ENCODE assay signal across 20 cellular contexts in genomic region chr19:35470128-35470527, GRCh38. TPM values are rescaled to one million over a fixed set of nuclear protein-coding genes. Genes with fewer than 3 reads are reported as not detected.
DNase-seq lines count a peak whose midpoint lies in the region; ATAC-seq, FAIRE-seq and TF ChIP-seq lines count a peak whose summit lies in the region.
"Had no signal": no experiment of that assay in that cellular context is flagged by ENCODE, and none has a peak within 500 bp of the region (broad histone marks: within the 10 kb centered on the region; RNA-seq: fewer than 3 reads in every experiment).

No MANE protein-coding gene starts in this region.

- H3K9me3 Mint-ChIP-seq in effector memory CD8-positive, alpha-beta T cell, result no peaks in the 10 kb centered on the region
- no peaks in the 10 kb centered on the region for H3K9me3 Mint-ChIP-seq in activated CD8-positive, alpha-beta T cell treated with anti-CD3 and anti-CD28 coated beads, Interleukin-2, amount 10 ng/mL, durations not matched to agents 7 days and 5 days (ENCODE audit: insufficient read depth)
- H3K9me3 Mint-ChIP-seq: CD14-positive monocyte; CD8-positive, alpha-beta T cell had no signal

- no peak overlapping the region for H3K4me3 Mint-ChIP-seq in effector memory CD8-positive, alpha-beta T cell
- no peak overlapping the region for H3K4me3 Mint-ChIP-seq in activated CD8-positive, alpha-beta T cell treated with anti-CD3 and anti-CD28 coated beads, Interleukin-2, amount 10 ng/mL, durations not matched to agents 7 days and 5 days
- H3K4me3 Mint-ChIP-seq: CD8-positive, alpha-beta T cell had no signal

- CTCF ChIA-PET in A549 (lab: Yijun Ruan, JAX) (interaction anchor here (0.6 to 17.2 kb wide), 16 partner anchors 9 to 668 kb away, joined by 3 to 368 read pairs (median 6); partner anchors contain the start of genes FFAR1, FFAR3 and USF2), GM12878 (lab: Yijun Ruan, JAX) (interaction anchor here (1.0 to 7.2 kb wide), 20 partner anchors 11 to 328 kb away, joined by 3 to 168 read pairs (median 8); partner anchors contain the start of genes FFAR1 and USF2)
- CTCF ChIA-PET in activated CD8-positive, alpha-beta T cell treated with anti-CD3 and anti-CD28 coated beads, Interleukin-2, amount 10 ng/mL, durations not matched to agents 7 days and 5 days (lab: Charles Lee), result interaction anchor here (0.8 to 4.0 kb wide), 7 partner anchors 12 to 117 kb away, joined by 3 to 73 read pairs (median 6); partner anchors contain the start of gene FFAR3

- no peaks in the 10 kb centered on the region for H4K20me1 ChIP-seq in BLaER1 treated with 17β-estradiol and CSF1 and Interleukin-3, amounts not matched to agents 10 nM and 100 nM
- H4K20me1 ChIP-seq in GM12878 (ENCODE audit: control insufficient read depth, insufficient read depth), result no peaks in the 10 kb centered on the region

- 65% methylated on average over 7 of the region's 7 CpGs for WGBS in A549 (ENCODE audit: missing lambda C conversion rate)
- WGBS in GM12878 (ENCODE audit: insufficient coverage, insufficient replicate concordance, low lambda C conversion rate, missing lambda C conversion rate), result 58% methylated on average over 7 of the region's 7 CpGs

- no peaks in the 10 kb centered on the region for H3K27me3 ChIP-seq in BLaER1 treated with 17β-estradiol and CSF1 and Interleukin-3, amounts not matched to agents 10 nM and 100 nM
- no peaks in the 10 kb centered on the region for H3K27me3 ChIP-seq in GM12878 (replicated peaks in 1 of 2; ENCODE audit: control insufficient read depth in 2 of 2, insufficient read depth in 2 of 2, low read length in 1 of 2)
- H3K27me3 ChIP-seq: BE2C had no signal

- H3K27ac ChIP-seq in A549 (no peak overlapping the region), GM12878 (ENCODE audit: control insufficient read depth, insufficient read depth) (no peak overlapping the region)
- peak overlapping the region in 4 of 11 experiments; percentile 29 to 66 (median 49); a peak in 8 of 22 replicates for H3K27ac ChIP-seq in BLaER1 treated with 17β-estradiol and CSF1 and Interleukin-3, amounts not matched to agents 10 nM and 100 nM
- H3K27ac ChIP-seq: KMS-11 had no signal

- H3K9me3 ChIP-seq in A549 (no peaks in the 10 kb centered on the region), GM12878 (replicated peaks; ENCODE audit: control insufficient read depth, insufficient read depth, low read length) (no peaks in the 10 kb centered on the region)
- H3K9me3 ChIP-seq in BLaER1 treated with 17β-estradiol and CSF1 and Interleukin-3, amounts not matched to agents 10 nM and 100 nM (replicated peaks in 1 of 11), result no peaks in the 10 kb centered on the region
- H3K9me3 ChIP-seq: BE2C had no signal

- peaks cover 7 to 9% of the 10 kb centered on the region in 2 donors for H3K4me1 Mint-ChIP-seq in effector memory CD8-positive, alpha-beta T cell (ENCODE audit: low read depth in 2 of 2)
- H3K4me1 Mint-ChIP-seq in activated CD8-positive, alpha-beta T cell treated with anti-CD3 and anti-CD28 coated beads, Interleukin-2, amount 10 ng/mL, durations not matched to agents 7 days and 5 days (ENCODE audit: low read depth), result peaks cover 5% of the 10 kb centered on the region

- in situ Hi-C loops in GM12878 (cut with MboI), result no loop called here

- ATAC-seq in A549 (no peak), GM12878 (no peak), GM21786 (IDR thresholded peaks at IDR 0.05; ENCODE audit: unreplicated experiment) (no peak)
- ATAC-seq in effector memory CD8-positive, alpha-beta T cell (replicated peaks), result no peak
- no peak for ATAC-seq in activated CD8-positive, alpha-beta T cell treated with anti-CD3 and anti-CD28 coated beads, Interleukin-2, amount 10 ng/mL, durations not matched to agents 7 days and 5 days
- ATAC-seq: CD8-positive, alpha-beta T cell had no signal

- FAIRE-seq in A549 (lab: Jason Lieb, UNC) (peak; percentile 90), GM18507 (lab: Jason Lieb, UNC) (peak; percentile 70), GM12878 (lab: Jason Lieb, UNC) (no peak)
- FAIRE-seq: H54 had no signal

- no peaks in the 10 kb centered on the region for H3K36me3 Mint-ChIP-seq in effector memory CD8-positive, alpha-beta T cell (ENCODE audit: insufficient read depth)
- H3K36me3 Mint-ChIP-seq in activated CD8-positive, alpha-beta T cell treated with anti-CD3 and anti-CD28 coated beads, Interleukin-2, amount 10 ng/mL, durations not matched to agents 7 days and 5 days (ENCODE audit: low read depth), result no peaks in the 10 kb centered on the region
- H3K36me3 Mint-ChIP-seq: CD8-positive, alpha-beta T cell had no signal

- no peak overlapping the region for H2AFZ ChIP-seq in GM12878 (ENCODE audit: control insufficient read depth, low read depth, low read length)

- H3K79me2 ChIP-seq in GM12878 (ENCODE audit: control insufficient read depth, insufficient read depth, low read length), result no peaks in the 10 kb centered on the region

- DNase-seq in A549 (ENCODE audit: low read depth in 1 of 2, low spot score in 1 of 2), result no peak
- no peak for DNase-seq in GM18507 (ENCODE audit: extremely low spot score, insufficient read length, low read depth)
- DNase-seq in GM12878 (ENCODE audit: low read depth, low spot score), result no peak
- no peak for DNase-seq in NCI-H187 treated with DMSO at 0.1 percent for 48 hours (lab: John Stamatoyannopoulos, UW)
- no peak for DNase-seq in effector memory CD8-positive, alpha-beta T cell
- no peak for DNase-seq in activated CD8-positive, alpha-beta T cell treated with anti-CD3 and anti-CD28 coated beads, Interleukin-2, amount 10 ng/mL, durations not matched to agents 7 days and 5 days
- DNase-seq: ACHN; BE2C; Calu3; CD8-positive, alpha-beta T cell; DMS79 treated with DMSO at 0.1 percent for 48 hours; GF-D8; HCEC 1CT had no signal

- intact Hi-C loops in GM12878 (cut with micrococcal nuclease; ENCODE audit: unreplicated experiment), result no loop called here

- POLR2A ChIA-PET in A549 (lab: Yijun Ruan, JAX), result no interaction called here
- POLR2A ChIA-PET in GM12878 (lab: Charles Lee), result interaction anchor here (1.0 to 5.9 kb wide), 6 partner anchors 16 to 120 kb away, joined by 4 to 35 read pairs (median 5); no protein-coding TSS in a partner anchor
- POLR2A ChIA-PET in activated CD8-positive, alpha-beta T cell treated with anti-CD3 and anti-CD28 coated beads, Interleukin-2, amount 10 ng/mL, durations not matched to agents 7 days and 5 days (lab: Charles Lee), result no interaction called here

- peak overlapping the region in 4 of 11 experiments; percentile 12 to 21 (median 14); a peak in 2 of 22 replicates for H3K9ac ChIP-seq in BLaER1 treated with 17β-estradiol and CSF1 and Interleukin-3, amounts not matched to agents 10 nM and 100 nM
- no peak overlapping the region for H3K9ac ChIP-seq in GM12878 (ENCODE audit: control insufficient read depth, insufficient read depth, low read length)
- H3K9ac ChIP-seq: KMS-11 had no signal

- H3K4me1 ChIP-seq in A549 (no peaks in the 10 kb centered on the region), GM12878 (ENCODE audit: control insufficient read depth, insufficient read depth, low read length) (peaks cover 5% of the 10 kb centered on the region)
- peaks cover 42 to 56% (median 47%) of the 10 kb centered on the region in 10 experiments for H3K4me1 ChIP-seq in BLaER1 treated with 17β-estradiol and CSF1 and Interleukin-3, amounts not matched to agents 10 nM and 100 nM

- BruUV-seq in GM12878 (replicated peaks; lab: Mats Ljungman, UMichigan), result no TSS peak

- H3K27me3 Mint-ChIP-seq in effector memory CD8-positive, alpha-beta T cell, result peaks cover 0 to 10% of the 10 kb centered on the region in 2 donors
- peaks cover 11% of the 10 kb centered on the region for H3K27me3 Mint-ChIP-seq in activated CD8-positive, alpha-beta T cell treated with anti-CD3 and anti-CD28 coated beads, Interleukin-2, amount 10 ng/mL, durations not matched to agents 7 days and 5 days (ENCODE audit: low read depth)

- no peak overlapping the region for H3K27ac Mint-ChIP-seq in effector memory CD8-positive, alpha-beta T cell
- no peak overlapping the region for H3K27ac Mint-ChIP-seq in activated CD8-positive, alpha-beta T cell treated with anti-CD3 and anti-CD28 coated beads, Interleukin-2, amount 10 ng/mL, durations not matched to agents 7 days and 5 days
- H3K27ac Mint-ChIP-seq: CD14-positive monocyte; CD8-positive, alpha-beta T cell had no signal

- RAD21 ChIA-PET in GM12878 (lab: Charles Lee; ENCODE audit: unreplicated experiment), result interaction anchor here (0.8 to 8.3 kb wide), 17 partner anchors 10 to 137 kb away, joined by 3 to 143 read pairs (median 4); partner anchors contain the start of genes FFAR1 and FFAR3

- H3K4me2 ChIP-seq in A549 (no peak overlapping the region), GM12878 (ENCODE audit: control insufficient read depth, insufficient read depth) (no peak overlapping the region)
- H3K4me2 ChIP-seq in BLaER1 treated with 17β-estradiol and CSF1 and Interleukin-3, amounts not matched to agents 10 nM and 100 nM, result peak overlapping the region; percentile 6 to 62 (median 37); a peak in 20 of 22 replicates
- H3K4me2 ChIP-seq: KMS-11 had no signal

- TF ChIP-seq CTCF in A549 (IDR thresholded peaks at IDR 0.05), result no peak
- TF ChIP-seq CTCF in GM12878 (IDR thresholded peaks at IDR 0.05 in 2 of 3, conservative IDR thresholded peaks at IDR 0.05 in 1 of 3; ENCODE audit: control insufficient read depth in 2 of 3, extremely low read depth in 1 of 3, insufficient read depth in 1 of 3, low read depth in 3 of 3, low read length in 3 of 3), result no peak

- H3K4me3 ChIP-seq in A549 (no peak overlapping the region), GM12878 (no peak overlapping the region)
- no peak overlapping the region for H3K4me3 ChIP-seq in BLaER1 treated with 17β-estradiol and CSF1 and Interleukin-3, amounts not matched to agents 10 nM and 100 nM

- TF ChIP-seq EP300 in A549 (IDR thresholded peaks at IDR 0.05) (no peak), GM12878 (IDR thresholded peaks at IDR 0.05; ENCODE audit: borderline replicate concordance in 1 of 2, control insufficient read depth in 1 of 2, low read depth in 2 of 2, low read length in 2 of 2) (no peak)

- H3K36me3 ChIP-seq in BLaER1 treated with 17β-estradiol and CSF1 and Interleukin-3, amounts not matched to agents 10 nM and 100 nM, result no peaks in the 10 kb centered on the region
- H3K36me3 ChIP-seq in GM12878 (ENCODE audit: control insufficient read depth in 2 of 2, insufficient read depth in 2 of 2, low read length in 1 of 2), result no peaks in the 10 kb centered on the region
- H3K36me3 ChIP-seq: BE2C had no signal

- TF ChIP-seq POLR2A in A549 (IDR thresholded peaks at IDR 0.05; ENCODE audit: low read length) (no peak), GM12878 (IDR thresholded peaks at IDR 0.05; ENCODE audit: low read depth, low read length) (no peak)

- TF ChIP-seq RAD21 in A549 (conservative IDR thresholded peaks at IDR 0.05 in 1 of 2, IDR thresholded peaks at IDR 0.05 in 1 of 2), result no peak
- no peak for TF ChIP-seq RAD21 in GM12878 (IDR thresholded peaks at IDR 0.05; ENCODE audit: insufficient read depth, low read depth, low read length)

- SMC1A ChIA-PET in GM12878 (lab: Charles Lee; ENCODE audit: uncharacterized antibody, unreplicated experiment), result interaction anchor here (1.0 to 6.8 kb wide), 17 partner anchors 8 to 136 kb away, joined by 3 to 134 read pairs (median 9); partner anchors contain the start of gene FFAR3

RNA-seq across cellular contexts. Expression of gene KRTDAP, which starts 20.1 kb away (rescaled TPM):
- polyA plus RNA-seq in A549 (2011; rRNA removed) (not detected in 2 replicates), A549 (2017; fragmentation: RNase III; extraction: RNeasy Plus Mini Kit Qiagen cat#74134 plus additional on column Dnase treatment) (not detected in 3 replicates), GM12878 (2011; rRNA removed) (0.23 TPM in 1 of 2 replicates, not detected in the other), GM12878 (2014; fragmentation: Illumina TruSeq; extraction: Trizol) (not detected in 2 replicates), GM12878 (2014; fragmentation: Nextera tagmentation; extraction: Ambion mirVana) (not detected), GM12878 (2014; rRNA removed) (not detected in 2 replicates), GM12878 (2016; fragmentation: Nextera tagmentation; extraction: Ambion mirVana) (not detected)
- not detected in 2 replicates for polyA plus RNA-seq in A549 (2012; cell fraction: cytosol; rRNA removed)
- not detected in 2 replicates for polyA plus RNA-seq in A549 (2012; cell fraction: nucleus; rRNA removed)
- not detected in 2 replicates for polyA minus RNA-seq in A549 (2011; rRNA and poly(A)+ RNA removed)
- total RNA-seq in GM12878 (2013; cell fraction: nucleolus; rRNA removed), result not detected in 2 replicates
- total RNA-seq in GM12878 (2014; rRNA removed) (not detected in 2 replicates), GM12878 (2014; rRNA removed; fragmentation: Illumina TruSeq; extraction: Trizol) (not detected in 2 replicates), GM12878 (2021) (not detected in 2 replicates)
- polyA plus RNA-seq in GM12878 (2011; ENCODE audit: low read depth), result not detected
- polyA plus RNA-seq in GM12878 (2011; cell fraction: cytosol; rRNA removed), result not detected in 2 replicates
- polyA plus RNA-seq in GM12878 (2011; cell fraction: nucleus; rRNA removed), result 0.34 TPM in 1 of 2 replicates, not detected in the other
- polyA plus RNA-seq in GM12878 (2012), result not detected in 2 replicates
- not detected in 2 replicates for polyA minus RNA-seq in GM12878 (2011; rRNA and poly(A)+ RNA removed)
- polyA minus RNA-seq in GM12878 (2011; cell fraction: cytosol; rRNA and poly(A)+ RNA removed), result not detected in 2 replicates
- not detected in 2 replicates for polyA minus RNA-seq in GM12878 (2011; cell fraction: nucleus; rRNA and poly(A)+ RNA removed)
- not detected for total RNA-seq in activated CD8-positive, alpha-beta T cell treated with anti-CD3 and anti-CD28 coated beads, Interleukin-2, amount 10 ng/mL, durations not matched to agents 7 days and 5 days
- total RNA-seq: A172; Calu3; CD8-positive, alpha-beta T cell; LHCN-M2 had no signal
- polyA plus RNA-seq: CD14-positive monocyte had no signal

RNA-seq across cellular contexts. Expression of gene FFAR2, which starts 22.1 kb away (rescaled TPM):
- polyA plus RNA-seq in A549 (2011; rRNA removed) (0.24 and 0.30 TPM in 2 replicates), A549 (2017; fragmentation: RNase III; extraction: RNeasy Plus Mini Kit Qiagen cat#74134 plus additional on column Dnase treatment) (not detected in 3 replicates), GM12878 (2011; rRNA removed) (0.05 and 0.06 TPM in 2 replicates), GM12878 (2014; fragmentation: Illumina TruSeq; extraction: Trizol) (2.5 and 4.0 TPM in 2 replicates), GM12878 (2014; fragmentation: Nextera tagmentation; extraction: Ambion mirVana) (1 to 10 TPM; 1.8 to 3.1 TPM), GM12878 (2014; rRNA removed) (2.8 and 3.1 TPM in 2 replicates), GM12878 (2016; fragmentation: Nextera tagmentation; extraction: Ambion mirVana) (1 to 10 TPM in 1 of 2 experiments, under 1 TPM in 1; 0.53 to 1.1 TPM)
- polyA plus RNA-seq in A549 (2012; cell fraction: cytosol; rRNA removed), result not detected in 2 replicates
- not detected in 2 replicates for polyA plus RNA-seq in A549 (2012; cell fraction: nucleus; rRNA removed)
- polyA minus RNA-seq in A549 (2011; rRNA and poly(A)+ RNA removed), result 0.12 TPM in 1 of 2 replicates, not detected in the other
- 1.3 and 1.4 TPM in 2 replicates for total RNA-seq in GM12878 (2013; cell fraction: nucleolus; rRNA removed)
- total RNA-seq in GM12878 (2014; rRNA removed) (2.8 and 2.9 TPM in 2 replicates), GM12878 (2014; rRNA removed; fragmentation: Illumina TruSeq; extraction: Trizol) (1.9 and 2.5 TPM in 2 replicates), GM12878 (2021) (2.3 and 2.8 TPM in 2 replicates)
- polyA plus RNA-seq in GM12878 (2011; ENCODE audit: low read depth), result 2.5 TPM
- 0.03 and 0.08 TPM in 2 replicates for polyA plus RNA-seq in GM12878 (2011; cell fraction: cytosol; rRNA removed)
- not detected in 2 replicates for polyA plus RNA-seq in GM12878 (2011; cell fraction: nucleus; rRNA removed)
- 2.0 and 3.2 TPM in 2 replicates for polyA plus RNA-seq in GM12878 (2012)
- polyA minus RNA-seq in GM12878 (2011; rRNA and poly(A)+ RNA removed), result 0.10 TPM in 1 of 2 replicates, not detected in the other
- polyA minus RNA-seq in GM12878 (2011; cell fraction: cytosol; rRNA and poly(A)+ RNA removed), result not detected in 2 replicates
- polyA minus RNA-seq in GM12878 (2011; cell fraction: nucleus; rRNA and poly(A)+ RNA removed), result 0.19 TPM in 1 of 2 replicates, not detected in the other
- total RNA-seq in activated CD8-positive, alpha-beta T cell treated with anti-CD3 and anti-CD28 coated beads, Interleukin-2, amount 10 ng/mL, durations not matched to agents 7 days and 5 days, result not detected
- total RNA-seq: A172, Calu3, LHCN-M2 had no signal

RNA-seq across cellular contexts. Expression of gene DMKN, which starts 43.3 kb away (rescaled TPM):
- 18.0 and 21.5 TPM in 2 replicates for polyA plus RNA-seq in A549 (2011; rRNA removed)
- 5.7 and 7.9 TPM in 2 replicates for polyA plus RNA-seq in A549 (2012; cell fraction: cytosol; rRNA removed)
- polyA plus RNA-seq in A549 (2012; cell fraction: nucleus; rRNA removed), result 5.5 and 8.3 TPM in 2 replicates
- 37.0 to 41.6 TPM (median 40.6 TPM) in 3 replicates for polyA plus RNA-seq in A549 (2017; fragmentation: RNase III; extraction: RNeasy Plus Mini Kit Qiagen cat#74134 plus additional on column Dnase treatment)
- polyA minus RNA-seq in A549 (2011; rRNA and poly(A)+ RNA removed), result 8.1 and 12.2 TPM in 2 replicates
- total RNA-seq in GM12878 (2013; cell fraction: nucleolus; rRNA removed), result 230 and 233 TPM in 2 replicates
- total RNA-seq in GM12878 (2014; rRNA removed), result 59.5 and 68.0 TPM in 2 replicates
- total RNA-seq in GM12878 (2014; rRNA removed; fragmentation: Illumina TruSeq; extraction: Trizol), result 52.6 and 61.3 TPM in 2 replicates
- 57.8 and 64.9 TPM in 2 replicates for total RNA-seq in GM12878 (2021)
- 52.3 TPM for polyA plus RNA-seq in GM12878 (2011; ENCODE audit: low read depth)
- polyA plus RNA-seq in GM12878 (2011; rRNA removed), result 60.7 and 72.5 TPM in 2 replicates
- 78.7 and 92.1 TPM in 2 replicates for polyA plus RNA-seq in GM12878 (2011; cell fraction: cytosol; rRNA removed)
- 118 and 167 TPM in 2 replicates for polyA plus RNA-seq in GM12878 (2011; cell fraction: nucleus; rRNA removed)
- 23.7 and 29.9 TPM in 2 replicates for polyA plus RNA-seq in GM12878 (2012)
- polyA plus RNA-seq in GM12878 (2014; fragmentation: Illumina TruSeq; extraction: Trizol), result 90.7 and 102 TPM in 2 replicates
- 10 to 100 TPM; 36.4 to 43.3 TPM for polyA plus RNA-seq in GM12878 (2014; fragmentation: Nextera tagmentation; extraction: Ambion mirVana)
- 87.8 and 114 TPM in 2 replicates for polyA plus RNA-seq in GM12878 (2014; rRNA removed)
- 10 to 100 TPM; 57.8 to 65.9 TPM for polyA plus RNA-seq in GM12878 (2016; fragmentation: Nextera tagmentation; extraction: Ambion mirVana)
- 16.8 and 29.2 TPM in 2 replicates for polyA minus RNA-seq in GM12878 (2011; rRNA and poly(A)+ RNA removed)
- 10.3 and 13.2 TPM in 2 replicates for polyA minus RNA-seq in GM12878 (2011; cell fraction: cytosol; rRNA and poly(A)+ RNA removed)
- 28.0 and 32.9 TPM in 2 replicates for polyA minus RNA-seq in GM12878 (2011; cell fraction: nucleus; rRNA and poly(A)+ RNA removed)
- total RNA-seq in activated CD8-positive, alpha-beta T cell treated with anti-CD3 and anti-CD28 coated beads, Interleukin-2, amount 10 ng/mL, durations not matched to agents 7 days and 5 days, result not detected
- polyA plus RNA-seq: CD14-positive monocyte had no signal

RNA-seq across cellular contexts. Expression of gene SBSN, which starts 58.0 kb away (rescaled TPM):
- 0.28 TPM in 2 replicates for polyA plus RNA-seq in A549 (2011; rRNA removed)
- polyA plus RNA-seq in A549 (2012; cell fraction: cytosol; rRNA removed), result 0.21 and 0.57 TPM in 2 replicates
- 0.18 and 0.44 TPM in 2 replicates for polyA plus RNA-seq in A549 (2012; cell fraction: nucleus; rRNA removed)
- polyA plus RNA-seq in A549 (2017; fragmentation: RNase III; extraction: RNeasy Plus Mini Kit Qiagen cat#74134 plus additional on column Dnase treatment), result 0.67 to 1.1 TPM (median 0.89 TPM) in 3 replicates
- polyA minus RNA-seq in A549 (2011; rRNA and poly(A)+ RNA removed), result 0.25 and 0.39 TPM in 2 replicates
- total RNA-seq in GM12878 (2013; cell fraction: nucleolus; rRNA removed), result 0.19 TPM in 1 of 2 replicates, not detected in the other
- not detected in 2 replicates for total RNA-seq in GM12878 (2014; rRNA removed)
- total RNA-seq in GM12878 (2014; rRNA removed; fragmentation: Illumina TruSeq; extraction: Trizol), result not detected in 2 replicates
- not detected in 2 replicates for total RNA-seq in GM12878 (2021)
- polyA plus RNA-seq in GM12878 (2011; ENCODE audit: low read depth), result not detected
- not detected in 2 replicates for polyA plus RNA-seq in GM12878 (2011; rRNA removed)
- not detected in 2 replicates for polyA plus RNA-seq in GM12878 (2011; cell fraction: cytosol; rRNA removed)
- polyA plus RNA-seq in GM12878 (2011; cell fraction: nucleus; rRNA removed), result 0.25 TPM in 1 of 2 replicates, not detected in the other
- 0.18 and 0.32 TPM in 2 replicates for polyA plus RNA-seq in GM12878 (2012)
- polyA plus RNA-seq in GM12878 (2014; fragmentation: Illumina TruSeq; extraction: Trizol), result not detected in 2 replicates
- polyA plus RNA-seq in GM12878 (2014; fragmentation: Nextera tagmentation; extraction: Ambion mirVana), result not detected
- polyA plus RNA-seq in GM12878 (2014; rRNA removed), result 0.09 TPM in 1 of 2 replicates, not detected in the other
- not detected for polyA plus RNA-seq in GM12878 (2016; fragmentation: Nextera tagmentation; extraction: Ambion mirVana)
- polyA minus RNA-seq in GM12878 (2011; rRNA and poly(A)+ RNA removed), result not detected in 2 replicates
- polyA minus RNA-seq in GM12878 (2011; cell fraction: cytosol; rRNA and poly(A)+ RNA removed), result not detected in 2 replicates
- polyA minus RNA-seq in GM12878 (2011; cell fraction: nucleus; rRNA and poly(A)+ RNA removed), result not detected in 2 replicates
- total RNA-seq in activated CD8-positive, alpha-beta T cell treated with anti-CD3 and anti-CD28 coated beads, Interleukin-2, amount 10 ng/mL, durations not matched to agents 7 days and 5 days, result not detected
- total RNA-seq: A172; Calu3; CD8-positive, alpha-beta T cell; LHCN-M2 had no signal
- polyA plus RNA-seq: CD14-positive monocyte had no signal

Comparison
In these comparisons a context has a peak if more than half of its experiments do, and no peak if none do; other contexts are left out.
1. H3K4me2 ChIP-seq: peak in BLaER1 treated with 17β-estradiol and CSF1 and Interleukin-3, amounts not matched to agents 10 nM and 100 nM (11 of 11); none in A549 (single experiment) and GM12878 (single experiment).
2. RNA of gene DMKN, which starts 43.3 kb away (total RNA-seq): 52.6 to 233 TPM in GM12878; not detected in activated CD8-positive, alpha-beta T cell treated with anti-CD3 and anti-CD28 coated beads, Interleukin-2, amount 10 ng/mL, durations not matched to agents 7 days and 5 days; every median in the first group is over 10 times any median in the second.